In the genomic region with DNA sequence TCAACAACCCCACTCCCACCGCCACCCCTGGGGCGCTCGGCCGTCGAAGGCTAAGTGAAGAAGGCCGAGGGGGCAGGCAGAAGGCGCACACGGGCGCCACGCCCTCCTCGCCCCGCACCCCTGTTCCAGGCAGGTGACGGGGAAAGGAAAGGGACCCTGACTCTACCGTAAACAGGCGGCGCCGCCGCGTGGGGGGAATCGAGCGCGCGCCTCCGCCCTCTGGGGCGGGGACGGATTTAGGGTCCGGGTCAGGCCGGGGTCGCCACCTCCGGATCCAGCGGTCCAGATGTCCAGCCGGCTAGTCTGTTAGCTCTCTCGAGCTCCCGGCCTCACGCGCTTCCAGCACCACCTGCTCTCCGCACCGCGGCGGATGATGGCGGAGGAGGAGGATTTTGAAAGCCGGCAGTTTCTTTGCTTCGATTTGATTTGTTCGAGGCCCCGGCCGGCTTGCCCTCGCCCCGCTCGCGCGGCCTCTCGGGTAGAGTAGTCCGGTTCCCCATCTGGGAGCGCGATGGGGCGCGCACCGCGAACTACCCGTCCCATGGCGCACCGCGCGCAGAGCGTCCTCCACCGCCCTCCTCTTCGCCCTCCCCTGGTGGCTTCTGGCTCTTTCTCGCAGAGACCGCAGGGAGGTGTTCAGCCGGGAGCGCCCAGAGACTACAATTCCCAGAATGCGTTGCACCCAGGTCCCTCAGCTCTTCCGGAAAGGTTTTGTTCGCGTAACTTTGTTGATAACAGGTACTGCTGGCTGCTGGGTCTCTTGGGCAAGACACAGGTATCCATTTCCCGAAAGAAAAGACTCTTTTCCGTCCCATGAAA, we compare ENCODE assay signal across 8 cellular contexts. TPM values are rescaled to one million over a fixed set of nuclear protein-coding genes. Genes with fewer than 3 reads are reported as not detected.
DNase-seq lines count a peak whose midpoint lies in the region; ATAC-seq and TF ChIP-seq lines count a peak whose summit lies in the region.

A gene with protein sequence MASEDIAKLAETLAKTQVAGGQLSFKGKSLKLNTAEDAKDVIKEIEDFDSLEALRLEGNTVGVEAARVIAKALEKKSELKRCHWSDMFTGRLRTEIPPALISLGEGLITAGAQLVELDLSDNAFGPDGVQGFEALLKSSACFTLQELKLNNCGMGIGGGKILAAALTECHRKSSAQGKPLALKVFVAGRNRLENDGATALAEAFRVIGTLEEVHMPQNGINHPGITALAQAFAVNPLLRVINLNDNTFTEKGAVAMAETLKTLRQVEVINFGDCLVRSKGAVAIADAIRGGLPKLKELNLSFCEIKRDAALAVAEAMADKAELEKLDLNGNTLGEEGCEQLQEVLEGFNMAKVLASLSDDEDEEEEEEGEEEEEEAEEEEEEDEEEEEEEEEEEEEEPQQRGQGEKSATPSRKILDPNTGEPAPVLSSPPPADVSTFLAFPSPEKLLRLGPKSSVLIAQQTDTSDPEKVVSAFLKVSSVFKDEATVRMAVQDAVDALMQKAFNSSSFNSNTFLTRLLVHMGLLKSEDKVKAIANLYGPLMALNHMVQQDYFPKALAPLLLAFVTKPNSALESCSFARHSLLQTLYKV (minus strand): TSS at position 368 of the 819 bp plus-strand sequence. CDS start 5,143 bp downstream, outside the sequence.

- peaks cover 0 to 34% (median 17%) of the 10 kb centered on the region in 12 donors for H3K4me1 ChIP-seq in heart left ventricle

- TF ChIP-seq POLR2A in heart left ventricle (IDR thresholded peaks at IDR 0.05), result peak in 1 of 2 donors; percentile 90

- intact Hi-C loops in T-helper 1 cell treated with Interleukin-12 subunit alpha and Interleukin-12 subunit beta and Interleukin-4 antibody, amounts not matched to agents 30 ng/mL and 1 ng/mL, for 36 hours (cut with micrococcal nuclease), result loop anchor here (1.0 to 5.0 kb wide), 21 partner anchors 15 to 711 kb away; a partner anchor contains a TSS
- intact Hi-C loops in heart left ventricle (cut with DNase I), result loop anchor here in 4 of 10 donors (1.0 to 10.0 kb wide), 6 partner anchors 81 to 361 kb away; a partner anchor contains a TSS

- 0 to 1% (median 0%) methylated on average over 33 to 77 of the region's 77 CpGs for WGBS in heart left ventricle, 4 donors

- peaks cover 8% of the 10 kb centered on the region for H3K36me3 Mint-ChIP-seq in type B pancreatic cell

- TF ChIP-seq CTCF in GM13976 (IDR thresholded peaks at IDR 0.05; ENCODE audit: borderline replicate concordance, control extremely low read depth, extremely low read depth, insufficient read depth, missing control alignments), result no peak
- TF ChIP-seq CTCF in heart left ventricle (IDR thresholded peaks at IDR 0.05), result peak in 10 of 12 donors; percentile 11 to 52 (median 27)
- TF ChIP-seq CTCF in type B pancreatic cell (conservative IDR thresholded peaks at IDR 0.05), result peak; percentile 35

- peaks cover 0 to 31% (median 12%) of the 10 kb centered on the region in 9 donors for H3K36me3 ChIP-seq in heart left ventricle

- H3K27ac ChIP-seq in heart left ventricle, result peak within 1 kb of the TSS; percentile 56 to 91 (median 82)

- peak within 1 kb of the TSS; percentile 98 for H3K4me3 Mint-ChIP-seq in type B pancreatic cell

- peak within 1 kb of the TSS; percentile 98 for H3K27ac Mint-ChIP-seq in type B pancreatic cell

- peak within 1 kb of the TSS; percentile 59 to 97 (median 80) for H3K4me3 ChIP-seq in heart left ventricle

- no peaks in the 10 kb centered on the region for H3K9me3 Mint-ChIP-seq in type B pancreatic cell

- DNase-seq in GM13976 (ENCODE audit: low spot score), result peak; percentile 97
- DNase-seq in NCI-H146 treated with DMSO at 0.1 percent for 48 hours (lab: John Stamatoyannopoulos, UW; ENCODE audit: unreplicated experiment), result peak; percentile 92
- peak; percentile 98 for DNase-seq in amniotic epithelial cell (ENCODE audit: low read depth)
- peak; percentile 98 to 99 (median 99) for DNase-seq in heart left ventricle
- peak; percentile 99 for DNase-seq in pons (ENCODE audit: low spot score)
- DNase-seq in type B pancreatic cell (ENCODE audit: extremely low spot score, unreplicated experiment), result peak; percentile 99

- ATAC-seq in HG02870 (IDR thresholded peaks at IDR 0.05; ENCODE audit: unreplicated experiment) (peak; percentile 93), heart left ventricle (peak; percentile 99 to 100 (median 100))

- H3K9me3 ChIP-seq in heart left ventricle, result no peaks in the 10 kb centered on the region

- H3K4me1 Mint-ChIP-seq in type B pancreatic cell (ENCODE audit: unreplicated experiment), result peaks cover 19% of the 10 kb centered on the region

- H3K27me3 Mint-ChIP-seq in type B pancreatic cell, result no peaks in the 10 kb centered on the region

- H3K27me3 ChIP-seq in heart left ventricle, result no peaks in the 10 kb centered on the region

- in situ Hi-C loops in GM13976 (cut with MboI; ENCODE audit: low sequenced_read_pairs, unreplicated experiment), result no loop called here

RNA-seq across cellular contexts. Expression of the gene that starts here (rescaled TPM):
- 98.8 and 100 TPM in 2 replicates for total RNA-seq in T-helper 1 cell treated with Interleukin-12 subunit alpha and Interleukin-12 subunit beta and Interleukin-4 antibody, amounts not matched to agents 30 ng/mL and 1 ng/mL, for 36 hours
- total RNA-seq in heart left ventricle, result 10 to 100 TPM; 27.7 to 75.6 (median 35.0) TPM
- 100 to 1,000 TPM in 1 of 2 donors, 10 to 100 TPM in 1; 23.7 to 125 TPM for polyA plus RNA-seq in heart left ventricle
- 83.7 and 98.9 TPM in 2 replicates for total RNA-seq in type B pancreatic cell (ENCODE audit: low replicate concordance)

Comparison
In these comparisons a context has a peak if more than half of its experiments do, and no peak if none do; other contexts are left out.
1. Peak in every context shown above with its lines: DNase-seq, ATAC-seq, H3K4me3 ChIP-seq and H3K27ac ChIP-seq.